ENCODE assay signal across 8 cellular contexts in the genomic region with DNA sequence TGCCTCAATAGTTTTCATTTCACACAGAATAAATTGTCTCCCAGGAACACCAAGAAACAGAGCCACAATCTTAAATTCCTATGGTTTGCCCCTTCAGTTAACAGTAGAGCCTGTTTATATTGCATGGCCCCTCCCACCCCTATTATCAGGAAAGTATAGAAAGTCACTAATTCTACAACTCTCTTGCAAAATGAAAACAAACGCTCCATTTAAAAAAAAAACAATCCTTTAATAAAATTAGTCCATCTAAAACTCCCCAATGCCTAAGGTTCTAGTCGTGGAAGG. TPM values are rescaled to one million over a fixed set of nuclear protein-coding genes. Genes with fewer than 3 reads are reported as not detected.
DNase-seq lines count a peak whose midpoint lies in the region; ATAC-seq and TF ChIP-seq lines count a peak whose summit lies in the region.

No MANE protein-coding gene starts in this region.

- POLR2A ChIA-PET in activated CD4-positive, alpha-beta T cell treated with anti-CD3 and anti-CD28 coated beads for 36 hours (lab: Charles Lee): interaction anchor here (1.0 to 2.6 kb wide), 3 partner anchors 8 to 15 kb away, joined by 4 to 26 read pairs (median 6); partner anchors contain the start of gene C2CD2L

- H3K4me3 ChIP-seq in adipocyte (ENCODE audit: low read length): peak overlapping the region; percentile 91
- peak overlapping the region; percentile 89 for H3K4me3 ChIP-seq in kidney epithelial cell (ENCODE audit: low read depth, low read length)

- H3K4me1 Mint-ChIP-seq in activated CD4-positive, alpha-beta T cell treated with anti-CD3 and anti-CD28 coated beads for 36 hours: peaks cover 40% of the 10 kb centered on the region

- no peaks in the 10 kb centered on the region for H3K9me3 Mint-ChIP-seq in activated CD4-positive, alpha-beta T cell treated with anti-CD3 and anti-CD28 coated beads for 36 hours (ENCODE audit: low read depth)

- H3K4me3 Mint-ChIP-seq in activated CD4-positive, alpha-beta T cell treated with anti-CD3 and anti-CD28 coated beads for 36 hours: peak overlapping the region; percentile 93

- peak overlapping the region; percentile 88 for H3K27ac ChIP-seq in temporal lobe (ENCODE audit: low read depth, low read length)

- peaks cover 56% of the 10 kb centered on the region for H3K36me3 ChIP-seq in adipocyte (ENCODE audit: control insufficient read depth, insufficient read depth, low read length, severe bottlenecking)
- peaks cover 2% of the 10 kb centered on the region for H3K36me3 ChIP-seq in kidney epithelial cell (ENCODE audit: control insufficient read depth, insufficient read depth, low read length)

- CTCF ChIA-PET in activated CD4-positive, alpha-beta T cell treated with anti-CD3 and anti-CD28 coated beads for 36 hours (lab: Charles Lee): interaction anchor here (0.6 to 3.6 kb wide), 2 partner anchors 16 to 398 kb away, joined by 3 to 11 read pairs; no protein-coding TSS in a partner anchor

- peaks cover 13% of the 10 kb centered on the region for H3K4me1 ChIP-seq in adipocyte (ENCODE audit: control insufficient read depth, insufficient read depth, low read length)

- H3K9ac ChIP-seq in adipocyte (ENCODE audit: low read length): peak overlapping the region; percentile 88

- ATAC-seq in activated CD4-positive, alpha-beta T cell treated with anti-CD3 and anti-CD28 coated beads for 36 hours: no peak
- ATAC-seq in GM21381 (IDR thresholded peaks at IDR 0.05; ENCODE audit: unreplicated experiment): no peak
- no peak for ATAC-seq in HG03342 (IDR thresholded peaks at IDR 0.05; ENCODE audit: unreplicated experiment)

- DNase-seq in activated CD4-positive, alpha-beta T cell treated with anti-CD3 and anti-CD28 coated beads for 36 hours: no peak
- no peak for DNase-seq in activated CD4-positive, alpha-beta T cell treated with anti-CD3 and anti-CD28 coated beads for 1 hour
- DNase-seq in adipocyte (ENCODE audit: low read depth) (no peak), kidney epithelial cell (ENCODE audit: low read depth) (no peak), DMS114 treated with DMSO at 0.1 percent for 48 hours (lab: John Stamatoyannopoulos, UW; ENCODE audit: unreplicated experiment) (no peak)

- intact Hi-C loops in activated CD4-positive, alpha-beta T cell treated with anti-CD3 and anti-CD28 coated beads for 36 hours (cut with DNase I, micrococcal nuclease): no loop called here

- H3K27me3 ChIP-seq in adipocyte (replicated peaks; ENCODE audit: control insufficient read depth, insufficient read depth, low read length) (no peaks in the 10 kb centered on the region), kidney epithelial cell (ENCODE audit: control insufficient read depth, insufficient read depth, low read length) (no peaks in the 10 kb centered on the region)

- peak overlapping the region; percentile 82 for H3K27ac Mint-ChIP-seq in activated CD4-positive, alpha-beta T cell treated with anti-CD3 and anti-CD28 coated beads for 36 hours

- no peaks in the 10 kb centered on the region for H3K27me3 Mint-ChIP-seq in activated CD4-positive, alpha-beta T cell treated with anti-CD3 and anti-CD28 coated beads for 36 hours

- no peaks in the 10 kb centered on the region for H3K9me3 ChIP-seq in adipocyte (ENCODE audit: control insufficient read depth, low read length)

- peaks cover 66% of the 10 kb centered on the region for H3K36me3 Mint-ChIP-seq in activated CD4-positive, alpha-beta T cell treated with anti-CD3 and anti-CD28 coated beads for 36 hours (ENCODE audit: low read depth)

- TF ChIP-seq CTCF in kidney epithelial cell (IDR thresholded peaks at IDR 0.05; ENCODE audit: insufficient read depth, low read length, poor library complexity, severe bottlenecking): no peak

RNA-seq across cellular contexts. Expression of gene DPAGT1, which starts 8.0 kb away (rescaled TPM):
- 10 to 100 TPM; 57.8 to 73.5 TPM for total RNA-seq in activated CD4-positive, alpha-beta T cell treated with anti-CD3 and anti-CD28 coated beads for 36 hours
- total RNA-seq in kidney epithelial cell: 16.4 and 26.6 TPM in 2 replicates
- 10.6 TPM for total RNA-seq in temporal lobe

RNA-seq across cellular contexts. Expression of gene HMBS, which starts 8.9 kb away (rescaled TPM):
- 10 to 100 TPM; 39.8 to 41.8 TPM for total RNA-seq in activated CD4-positive, alpha-beta T cell treated with anti-CD3 and anti-CD28 coated beads for 36 hours
- total RNA-seq in kidney epithelial cell: 27.7 and 29.7 TPM in 2 replicates
- 3.9 TPM for total RNA-seq in temporal lobe

RNA-seq across cellular contexts. Expression of gene C2CD2L, which starts 13.5 kb away (rescaled TPM):
- total RNA-seq in activated CD4-positive, alpha-beta T cell treated with anti-CD3 and anti-CD28 coated beads for 36 hours: 10 to 100 TPM; 15.9 to 16.3 TPM
- 11.8 and 12.7 TPM in 2 replicates for total RNA-seq in kidney epithelial cell
- total RNA-seq in temporal lobe: 7.9 TPM

RNA-seq across cellular contexts. Expression of gene VPS11, which starts 26.0 kb away (rescaled TPM):
- total RNA-seq in activated CD4-positive, alpha-beta T cell treated with anti-CD3 and anti-CD28 coated beads for 36 hours: 10 to 100 TPM; 20.5 to 25.4 TPM
- total RNA-seq in kidney epithelial cell (30.7 and 39.0 TPM in 2 replicates), temporal lobe (20.2 TPM)

RNA-seq across cellular contexts. Expression of gene HINFP, which starts 27.8 kb away (rescaled TPM):
- 10 to 100 TPM; 24.0 to 27.2 TPM for total RNA-seq in activated CD4-positive, alpha-beta T cell treated with anti-CD3 and anti-CD28 coated beads for 36 hours
- 25.0 and 28.8 TPM in 2 replicates for total RNA-seq in kidney epithelial cell
- total RNA-seq in temporal lobe: 20.2 TPM
